Comparison of ENCODE assay signal across 17 cellular contexts in the genomic region with DNA sequence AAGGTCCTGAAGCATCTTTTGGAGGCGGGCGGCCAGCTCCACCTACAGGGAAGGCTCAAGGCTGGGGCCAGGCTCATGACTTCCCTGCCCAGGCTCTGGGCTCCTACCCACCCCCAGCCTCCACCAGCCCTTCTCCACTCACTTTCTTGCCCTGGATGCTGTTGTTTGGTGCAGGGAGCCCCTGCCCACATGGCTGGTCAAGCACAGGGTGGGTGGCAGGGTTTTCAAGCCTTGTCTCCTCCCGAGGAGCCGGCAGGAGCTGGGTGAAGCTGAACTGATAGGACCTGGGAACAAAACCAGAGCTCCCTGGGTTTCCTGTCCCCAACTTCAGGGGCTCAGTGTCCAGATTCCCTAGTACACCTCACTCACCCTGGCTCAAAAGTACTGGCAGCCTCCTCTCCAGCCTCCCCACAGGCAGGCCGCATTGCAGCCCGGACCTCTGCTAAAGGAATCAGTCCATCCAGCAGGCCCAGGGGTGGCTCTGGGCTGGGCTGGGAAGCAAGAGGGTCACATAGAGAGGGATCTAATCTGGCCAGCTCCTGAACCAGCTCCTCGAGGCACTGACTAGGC. TPM values are rescaled to one million over a fixed set of nuclear protein-coding genes. Genes with fewer than 3 reads are reported as not detected.
A peak's percentile ranks its signal among the peaks of the same experiment; 100 is the strongest.
DNase-seq lines count a peak whose midpoint lies in the region; ATAC-seq and TF ChIP-seq lines count a peak whose summit lies in the region.
"Had no signal": no experiment of that assay in that cellular context is flagged by ENCODE, and none has a peak within 500 bp of the region (broad histone marks: within the 10 kb centered on the region; RNA-seq: fewer than 3 reads in every experiment).

No MANE protein-coding gene starts in this region.

- H3K9ac ChIP-seq in iPS-18a (ENCODE audit: low read length) = peak overlapping the region; percentile 51
- H3K9ac ChIP-seq in trophoblast cell (ENCODE audit: low read length) = no peak overlapping the region

- H3K4me1 ChIP-seq in iPS-18a (ENCODE audit: control insufficient read depth, low read depth, low read length) (peaks cover 14% of the 10 kb centered on the region), trophoblast cell (ENCODE audit: control insufficient read depth in 1 of 2, insufficient read depth in 2 of 2, low read length in 2 of 2) (peaks cover 19 to 32% of the 10 kb centered on the region in 2 experiments)
- H3K4me1 ChIP-seq: BE2C had no signal

- H4K8ac ChIP-seq in trophoblast cell (ENCODE audit: low read depth, low read length) = peak overlapping the region; percentile 26

- H3K27me3 Mint-ChIP-seq in activated T-helper 1 cell treated with anti-CD3 and anti-CD28 coated beads, Interleukin-12 subunit alpha, Interleukin-12 subunit beta, Interleukin-2, Interleukin-4 antibody, amounts not matched to agents 30 ng/mL and 10 ng/mL and 1 ng/mL, durations not matched to agents 14 hours and 24 hours and 36 hours (ENCODE audit: insufficient read depth) = peaks cover 58% of the 10 kb centered on the region

- peak overlapping the region; percentile 7 for H3K14ac ChIP-seq in trophoblast cell (ENCODE audit: low read length)

- intact Hi-C loops in activated T-helper 1 cell treated with anti-CD3 and anti-CD28 coated beads, Interleukin-12 subunit alpha, Interleukin-12 subunit beta, Interleukin-2, Interleukin-4 antibody, amounts not matched to agents 30 ng/mL and 10 ng/mL and 1 ng/mL, durations not matched to agents 14 hours and 24 hours and 36 hours (cut with micrococcal nuclease) = no loop called here

- peak; percentile 12 for TF ChIP-seq CTCF in GM10266 (IDR thresholded peaks at IDR 0.05; ENCODE audit: control insufficient read depth, insufficient read depth, low read depth, missing control alignments)

- peak overlapping the region; percentile 9 for H3K18ac ChIP-seq in trophoblast cell (ENCODE audit: low read length)

- H3K36me3 Mint-ChIP-seq in activated T-helper 1 cell treated with anti-CD3 and anti-CD28 coated beads, Interleukin-12 subunit alpha, Interleukin-12 subunit beta, Interleukin-2, Interleukin-4 antibody, amounts not matched to agents 30 ng/mL and 10 ng/mL and 1 ng/mL, durations not matched to agents 14 hours and 24 hours and 36 hours (ENCODE audit: low read depth) = peaks cover 2% of the 10 kb centered on the region

- H3K4me3 ChIP-seq in iPS-18a (ENCODE audit: low read length) (peak overlapping the region; percentile 14), trophoblast cell (ENCODE audit: low read depth, low read length) (no peak overlapping the region)

- H3K9me3 Mint-ChIP-seq in activated T-helper 1 cell treated with anti-CD3 and anti-CD28 coated beads, Interleukin-12 subunit alpha, Interleukin-12 subunit beta, Interleukin-2, Interleukin-4 antibody, amounts not matched to agents 30 ng/mL and 10 ng/mL and 1 ng/mL, durations not matched to agents 14 hours and 24 hours and 36 hours = no peaks in the 10 kb centered on the region
- H3K9me3 Mint-ChIP-seq: activated naive CD4-positive, alpha-beta T cell treated with anti-CD3 and anti-CD28 coated beads for 36 hours had no signal

- no peak overlapping the region for H3K4ac ChIP-seq in trophoblast cell (ENCODE audit: low read depth, low read length)

- ATAC-seq in GM19351 (IDR thresholded peaks at IDR 0.05; ENCODE audit: unreplicated experiment) (no peak), GM18519 (IDR thresholded peaks at IDR 0.05; ENCODE audit: low FRiP score, unreplicated experiment) (no peak)

- H3K27me3 ChIP-seq in iPS-18a (ENCODE audit: control insufficient read depth, insufficient read depth, low read length) (peaks cover 66% of the 10 kb centered on the region), trophoblast cell (ENCODE audit: insufficient read depth, low read length) (no peaks in the 10 kb centered on the region)
- H3K27me3 ChIP-seq: BE2C had no signal

- no peaks in the 10 kb centered on the region for H3K9me3 ChIP-seq in iPS-18a (ENCODE audit: control insufficient read depth, low read depth, low read length)
- H3K9me3 ChIP-seq in trophoblast cell (ENCODE audit: insufficient read depth, low read depth, low read length) = no peaks in the 10 kb centered on the region
- H3K9me3 ChIP-seq: BE2C had no signal

- H3K36me3 ChIP-seq in iPS-18a (ENCODE audit: control insufficient read depth, low read depth, low read length) (no peaks in the 10 kb centered on the region), trophoblast cell (ENCODE audit: control insufficient read depth in 1 of 2, insufficient read depth in 2 of 2, low read length in 2 of 2) (peaks cover 0 to 3% of the 10 kb centered on the region in 2 experiments)
- H3K36me3 ChIP-seq: BE2C had no signal

- H4K12ac ChIP-seq in trophoblast cell (ENCODE audit: low read depth, low read length) = peak overlapping the region; percentile 19

- H4K91ac ChIP-seq in trophoblast cell (ENCODE audit: low read depth, low read length) = peak overlapping the region; percentile 18

- peaks cover 14% of the 10 kb centered on the region for H3K79me1 ChIP-seq in trophoblast cell (ENCODE audit: low read length)

- no CpG with 5 or more reads among the region's 7 CpGs for WGBS in trophoblast cell (ENCODE audit: extremely low coverage, insufficient coverage, insufficient read length)

- peak overlapping the region; percentile 64 for H3K4me2 ChIP-seq in trophoblast cell (ENCODE audit: low read length)

- no peak overlapping the region for H2BK120ac ChIP-seq in trophoblast cell (ENCODE audit: insufficient read depth, low read length, poor library complexity)

- H3K4me1 Mint-ChIP-seq in activated T-helper 1 cell treated with anti-CD3 and anti-CD28 coated beads, Interleukin-12 subunit alpha, Interleukin-12 subunit beta, Interleukin-2, Interleukin-4 antibody, amounts not matched to agents 30 ng/mL and 10 ng/mL and 1 ng/mL, durations not matched to agents 14 hours and 24 hours and 36 hours (ENCODE audit: low read depth) = peaks cover 40% of the 10 kb centered on the region

- H3K23ac ChIP-seq in trophoblast cell (ENCODE audit: low read length) = no peak overlapping the region

- H2AK5ac ChIP-seq in trophoblast cell (ENCODE audit: low read length) = peak overlapping the region; percentile 75

- H3K4me3 Mint-ChIP-seq in activated T-helper 1 cell treated with anti-CD3 and anti-CD28 coated beads, Interleukin-12 subunit alpha, Interleukin-12 subunit beta, Interleukin-2, Interleukin-4 antibody, amounts not matched to agents 30 ng/mL and 10 ng/mL and 1 ng/mL, durations not matched to agents 14 hours and 24 hours and 36 hours = peak overlapping the region; percentile 15
- H3K4me3 Mint-ChIP-seq: activated naive CD4-positive, alpha-beta T cell treated with anti-CD3 and anti-CD28 coated beads for 36 hours had no signal

- H3K27ac ChIP-seq in iPS-18a (ENCODE audit: low read length) (no peak overlapping the region), trophoblast cell (ENCODE audit: low read depth, low read length) (peak overlapping the region; percentile 0)

- H2AFZ ChIP-seq in trophoblast cell (ENCODE audit: insufficient read depth, low read length, poor library complexity) = peak overlapping the region; percentile 24

- H3K27ac Mint-ChIP-seq in activated T-helper 1 cell treated with anti-CD3 and anti-CD28 coated beads, Interleukin-12 subunit alpha, Interleukin-12 subunit beta, Interleukin-2, Interleukin-4 antibody, amounts not matched to agents 30 ng/mL and 10 ng/mL and 1 ng/mL, durations not matched to agents 14 hours and 24 hours and 36 hours = no peak overlapping the region
- H3K27ac Mint-ChIP-seq: activated naive CD4-positive, alpha-beta T cell treated with anti-CD3 and anti-CD28 coated beads for 36 hours had no signal

- no peak overlapping the region for H2BK5ac ChIP-seq in trophoblast cell (ENCODE audit: low read depth, low read length, poor library complexity)

- peak overlapping the region; percentile 44 for H2BK12ac ChIP-seq in trophoblast cell (ENCODE audit: low read length)

- H3K79me2 ChIP-seq in trophoblast cell (ENCODE audit: control insufficient read depth, insufficient read depth, low read length, poor library complexity) = no peaks in the 10 kb centered on the region

- DNase-seq in GM10266 (ENCODE audit: extremely low spot score) (no peak), trophoblast cell (no peak), NCI-H2171 treated with DMSO at 0.1 percent for 48 hours (lab: John Stamatoyannopoulos, UW) (no peak)
- DNase-seq in activated T-helper 1 cell treated with anti-CD3 and anti-CD28 coated beads, Interleukin-12 subunit alpha, Interleukin-12 subunit beta, Interleukin-2, Interleukin-4 antibody, amounts not matched to agents 30 ng/mL and 10 ng/mL and 1 ng/mL, durations not matched to agents 14 hours and 24 hours and 36 hours (ENCODE audit: low spot score) = no peak
- DNase-seq in stimulated activated CD4-positive, alpha-beta T cell treated with anti-CD3 and anti-CD28 coated beads, Interleukin-2, amount 100 ng/mL, for 24 hours = no peak
- DNase-seq: BE2C, cortex of kidney, EL, NCI-H1417, NCI-H510A treated with DMSO at 0.1 percent for 48 hours, T-helper 2 cell had no signal

RNA-seq across cellular contexts. Expression of gene SHROOM1, which starts 6.9 kb away (rescaled TPM):
- total RNA-seq in activated T-helper 1 cell treated with anti-CD3 and anti-CD28 coated beads, Interleukin-12 subunit alpha, Interleukin-12 subunit beta, Interleukin-2, Interleukin-4 antibody, amounts not matched to agents 30 ng/mL and 10 ng/mL and 1 ng/mL, durations not matched to agents 14 hours and 24 hours and 36 hours = 6.5 and 8.3 TPM in 2 replicates
- polyA plus RNA-seq in trophoblast cell (2013) = 5.8 and 6.2 TPM in 2 replicates

RNA-seq across cellular contexts. Expression of gene SOWAHA, which starts 10.5 kb away (rescaled TPM):
- total RNA-seq in activated T-helper 1 cell treated with anti-CD3 and anti-CD28 coated beads, Interleukin-12 subunit alpha, Interleukin-12 subunit beta, Interleukin-2, Interleukin-4 antibody, amounts not matched to agents 30 ng/mL and 10 ng/mL and 1 ng/mL, durations not matched to agents 14 hours and 24 hours and 36 hours = 0.47 and 0.54 TPM in 2 replicates
- 23.8 and 25.2 TPM in 2 replicates for polyA plus RNA-seq in trophoblast cell (2013)
- total RNA-seq: activated naive CD4-positive, alpha-beta T cell treated with anti-CD3 and anti-CD28 coated beads for 36 hours; osteocyte; RPMI7951 had no signal

RNA-seq across cellular contexts. Expression of gene GDF9, which starts 42.7 kb away (rescaled TPM):
- 0.32 and 0.57 TPM in 2 replicates for total RNA-seq in activated T-helper 1 cell treated with anti-CD3 and anti-CD28 coated beads, Interleukin-12 subunit alpha, Interleukin-12 subunit beta, Interleukin-2, Interleukin-4 antibody, amounts not matched to agents 30 ng/mL and 10 ng/mL and 1 ng/mL, durations not matched to agents 14 hours and 24 hours and 36 hours
- polyA plus RNA-seq in trophoblast cell (2013) = 0.33 and 0.45 TPM in 2 replicates

RNA-seq across cellular contexts. Expression of gene UQCRQ, which starts 42.9 kb away (rescaled TPM):
- 410 and 425 TPM in 2 replicates for total RNA-seq in activated T-helper 1 cell treated with anti-CD3 and anti-CD28 coated beads, Interleukin-12 subunit alpha, Interleukin-12 subunit beta, Interleukin-2, Interleukin-4 antibody, amounts not matched to agents 30 ng/mL and 10 ng/mL and 1 ng/mL, durations not matched to agents 14 hours and 24 hours and 36 hours
- 333 and 368 TPM in 2 replicates for polyA plus RNA-seq in trophoblast cell (2013)

RNA-seq across cellular contexts. Expression of gene SEPTIN8, which starts 46.5 kb away (rescaled TPM):
- 45.8 and 46.2 TPM in 2 replicates for total RNA-seq in activated T-helper 1 cell treated with anti-CD3 and anti-CD28 coated beads, Interleukin-12 subunit alpha, Interleukin-12 subunit beta, Interleukin-2, Interleukin-4 antibody, amounts not matched to agents 30 ng/mL and 10 ng/mL and 1 ng/mL, durations not matched to agents 14 hours and 24 hours and 36 hours
- 198 and 213 TPM in 2 replicates for polyA plus RNA-seq in trophoblast cell (2013)
